17 cellular contexts compared by ENCODE assay signal in genomic region chr6:3287308-3287707, GRCh38. TPM values are rescaled to one million over a fixed set of nuclear protein-coding genes. Genes with fewer than 3 reads are reported as not detected.
DNase-seq lines count a peak whose midpoint lies in the region; ATAC-seq, FAIRE-seq and TF ChIP-seq lines count a peak whose summit lies in the region.
"Had no signal": no experiment of that assay in that cellular context is flagged by ENCODE, and none has a peak within 500 bp of the region (broad histone marks: within the 10 kb centered on the region; RNA-seq: fewer than 3 reads in every experiment).

No MANE protein-coding gene starts in this region.

- intact Hi-C loops in cardiac septum (cut with DNase I) (loop anchor here (10.0 kb wide), 1 partner anchor 597 kb away; no protein-coding TSS in a partner anchor), Right ventricle myocardium inferior (cut with DNase I) (no loop called here), HepG2 (cut with micrococcal nuclease; ENCODE audit: unreplicated experiment) (no loop called here)

- POLR2A ChIA-PET in HepG2 (lab: Yijun Ruan, JAX), result no interaction called here

- ATAC-seq in Right ventricle myocardium inferior, result no peak
- no peak for ATAC-seq in HepG2
- ATAC-seq in GM18517 (IDR thresholded peaks at IDR 0.05; ENCODE audit: unreplicated experiment), result no peak

- no peak overlapping the region for H3K9ac ChIP-seq in HepG2 (ENCODE audit: insufficient read depth, low read depth, low read length)
- H3K9ac ChIP-seq: GM23248 had no signal

- no peak overlapping the region for H3K27ac ChIP-seq in suprapubic skin
- H3K27ac ChIP-seq in HepG2 (ENCODE audit: extremely low read length, insufficient read depth, low read length), result no peak overlapping the region
- H3K27ac ChIP-seq: C4-2B, GM23248 had no signal

- no peak for TF ChIP-seq POLR2A in suprapubic skin (IDR thresholded peaks at IDR 0.05)
- TF ChIP-seq POLR2A in HepG2 (IDR thresholded peaks at IDR 0.05; ENCODE audit: insufficient read depth in 1 of 2, low read depth in 2 of 2, low read length in 2 of 2), result no peak

- H3K79me2 ChIP-seq in HepG2 (ENCODE audit: insufficient read depth, low read length), result no peaks in the 10 kb centered on the region

- FAIRE-seq in HepG2 (lab: Jason Lieb, UNC), result no peak
- FAIRE-seq: G401.6 had no signal

- 48% methylated on average over 9 of the region's 9 CpGs for WGBS in suprapubic skin
- WGBS in HepG2 (ENCODE audit: low lambda C conversion rate), result 84% methylated on average over 9 of the region's 9 CpGs

- no peak for TF ChIP-seq EP300 in suprapubic skin (IDR thresholded peaks at IDR 0.05)
- no peak for TF ChIP-seq EP300 in HepG2 (IDR thresholded peaks at IDR 0.05; ENCODE audit: low read depth in 2 of 2, low read length in 2 of 2)
- TF ChIP-seq EP300 in HepG2 (CRISPR knock-in tag; IDR thresholded peaks at IDR 0.05; ENCODE audit: borderline replicate concordance), result no peak

- H3K36me3 Mint-ChIP-seq in brain, result peaks cover 58% of the 10 kb centered on the region

- CTCF ChIA-PET in HepG2 (lab: Yijun Ruan, JAX; ENCODE audit: low intra/inter-chr PET ratio, low total read pairs), result no interaction called here

- H3K27me3 ChIP-seq in suprapubic skin (no peaks in the 10 kb centered on the region), HepG2 (ENCODE audit: control insufficient read depth in 1 of 2, insufficient read depth in 2 of 2, low read length in 2 of 2) (no peaks in the 10 kb centered on the region)

- H3K27ac Mint-ChIP-seq in brain, result peak overlapping the region in 4 of 5 experiments; percentile 23 to 93 (median 67)

- no peaks in the 10 kb centered on the region for H3K9me3 Mint-ChIP-seq in brain

- peak; percentile 10 for DNase-seq in cardiac septum (ENCODE audit: low spot score)
- no peak for DNase-seq in Right ventricle myocardium inferior (ENCODE audit: missing footprints)
- DNase-seq in mesenteric fat pad (ENCODE audit: low spot score), result peak; percentile 45
- DNase-seq in suprapubic skin (ENCODE audit: low spot score in 2 of 2), result peak; percentile 17 to 49
- DNase-seq in HepG2 (ENCODE audit: low spot score), result no peak
- DNase-seq in NCI-H748 treated with DMSO at 0.1 percent for 48 hours (lab: John Stamatoyannopoulos, UW), result no peak
- DNase-seq: DND-41, GM23248, HCEC 1CT, NCI-H1417 treated with DMSO at 0.1 percent for 48 hours, NCI-H1930, NCI-H2171 treated with DMSO at 0.1 percent for 48 hours, NCI-H446 treated with DMSO at 0.1 percent for 48 hours had no signal

- H3K4me3 Mint-ChIP-seq in brain, result no peak overlapping the region

- H3K27me3 Mint-ChIP-seq in brain, result no peaks in the 10 kb centered on the region

- H3K36me3 ChIP-seq in suprapubic skin (peaks cover 35% of the 10 kb centered on the region), HepG2 (replicated peaks in 1 of 2; ENCODE audit: control insufficient read depth in 1 of 2, insufficient read depth in 2 of 2, low read length in 2 of 2) (peaks cover 48 to 69% of the 10 kb centered on the region in 2 experiments)

- no peak overlapping the region for H3K4me3 ChIP-seq in suprapubic skin
- H3K4me3 ChIP-seq in HepG2 (replicated peaks in 1 of 3; ENCODE audit: insufficient read depth in 1 of 3, low read depth in 2 of 3, low read length in 3 of 3), result no peak overlapping the region
- H3K4me3 ChIP-seq: GM23248 had no signal

- no peaks in the 10 kb centered on the region for H4K20me1 ChIP-seq in HepG2 (ENCODE audit: insufficient read depth, low read length)

- H3K4me1 ChIP-seq in suprapubic skin (peaks cover 4% of the 10 kb centered on the region), HepG2 (ENCODE audit: insufficient read depth, low read length) (no peaks in the 10 kb centered on the region)

- BruUV-seq in HepG2 (replicated peaks; lab: Mats Ljungman, UMichigan), result no TSS peak

- no peak for TF ChIP-seq RAD21 in HepG2 (CRISPR knock-in tag; IDR thresholded peaks at IDR 0.05)

- TF ChIP-seq CTCF in brain (conservative IDR thresholded peaks at IDR 0.05) (no peak), suprapubic skin (IDR thresholded peaks at IDR 0.05) (no peak), HepG2 (CRISPR knock-in tag; IDR thresholded peaks at IDR 0.05) (no peak)

- H3K9me3 ChIP-seq in suprapubic skin (no peaks in the 10 kb centered on the region), HepG2 (ENCODE audit: low read length) (no peaks in the 10 kb centered on the region)

- peaks cover 53% of the 10 kb centered on the region for H3K4me1 Mint-ChIP-seq in brain

- H3K4me2 ChIP-seq in HepG2 (ENCODE audit: low read depth, low read length), result no peak overlapping the region

- in situ Hi-C loops in HepG2 (cut with HindIII; ENCODE audit: extremely low pct_ligation_motif_present, low pct_unique_long_range_greater_than_20kb), result loop anchor here (25.0 kb wide), 1 partner anchor 700 kb away; no protein-coding TSS in a partner anchor

- no peak overlapping the region for H2AFZ ChIP-seq in HepG2 (ENCODE audit: low read length)
- H2AFZ ChIP-seq: GM23248 had no signal

TF ChIP-seq in HepG2, 621 proteins besides CTCF, POLR2A, EP300 and RAD21 (continues in another document):
- TF ChIP-seq ZNF83 (CRISPR knock-in tag; IDR thresholded peaks at IDR 0.05; ENCODE audit: borderline replicate concordance), result no peak
- TF ChIP-seq, protein P1, sequence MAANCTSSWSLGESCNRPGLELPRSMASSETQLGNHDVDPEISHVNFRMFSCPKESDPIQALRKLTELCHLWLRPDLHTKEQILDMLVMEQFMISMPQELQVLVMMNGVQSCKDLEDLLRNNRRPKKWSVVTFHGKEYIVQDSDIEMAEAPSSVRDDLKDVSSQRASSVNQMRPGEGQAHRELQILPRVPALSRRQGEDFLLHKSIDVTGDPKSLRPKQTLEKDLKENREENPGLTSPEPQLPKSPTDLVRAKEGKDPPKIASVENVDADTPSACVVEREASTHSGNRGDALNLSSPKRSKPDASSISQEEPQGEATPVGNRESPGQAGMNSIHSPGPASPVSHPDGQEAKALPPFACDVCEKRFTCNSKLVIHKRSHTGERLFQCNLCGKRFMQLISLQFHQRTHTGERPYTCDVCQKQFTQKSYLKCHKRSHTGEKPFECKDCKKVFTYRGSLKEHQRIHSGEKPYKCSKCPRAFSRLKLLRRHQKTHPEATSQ (CRISPR knock-in tag; IDR thresholded peaks at IDR 0.05; ENCODE audit: borderline replicate concordance), result no peak
- no peak for TF ChIP-seq NKX3-1 (CRISPR knock-in tag; IDR thresholded peaks at IDR 0.05)

RNA-seq across cellular contexts. Expression of gene PSMG4, which starts 28.6 kb away (rescaled TPM):
- total RNA-seq in cardiac septum (8.8 TPM), Right ventricle myocardium inferior (9.1 TPM), mesenteric fat pad (18.7 TPM), suprapubic skin (10 to 100 TPM; 11.4 to 32.6 (median 21.1) TPM), HepG2 (2016; rRNA removed; fragmentation: Illumina TruSeq; extraction: Trizol) (24.5 and 32.8 TPM in 2 replicates)
- polyA plus RNA-seq in brain (ENCODE audit: insufficient read depth, low read depth, low replicate concordance) (20.5 TPM), HepG2 (2011; rRNA removed) (28.5 and 32.8 TPM in 2 replicates)
- 43.3 and 56.1 TPM in 2 replicates for total RNA-seq in HepG2 (2016; cell fraction: cytosol; rRNA removed; fragmentation: Illumina TruSeq; extraction: Trizol; ENCODE audit: low read depth)
- total RNA-seq in HepG2 (2016; cell fraction: insoluble cytoplasmic fraction; rRNA removed; fragmentation: Illumina TruSeq; extraction: Trizol), result 26.0 and 30.5 TPM in 2 replicates
- total RNA-seq in HepG2 (2016; cell fraction: membrane; rRNA removed; fragmentation: Illumina TruSeq; extraction: Trizol), result 33.3 and 46.1 TPM in 2 replicates
- total RNA-seq in HepG2 (2016; cell fraction: nucleus; rRNA removed; fragmentation: Illumina TruSeq; extraction: Trizol), result 22.5 and 24.0 TPM in 2 replicates
- 24.5 and 48.7 TPM in 2 replicates for polyA plus RNA-seq in HepG2 (2011; cell fraction: cytosol; rRNA removed)
- polyA plus RNA-seq in HepG2 (2011; cell fraction: nucleus; rRNA removed), result 39.7 and 47.3 TPM in 2 replicates
- 24.7 TPM in 2 replicates for polyA plus RNA-seq in HepG2 (2012)
- 40.0 and 56.6 TPM in 2 replicates for polyA plus RNA-seq in HepG2 (2016; cell fraction: cytosol; fragmentation: Illumina TruSeq; extraction: Trizol; ENCODE audit: low read depth)
- polyA plus RNA-seq in HepG2 (2016; cell fraction: insoluble cytoplasmic fraction; fragmentation: Illumina TruSeq; extraction: Trizol; ENCODE audit: low read depth), result 25.9 and 30.2 TPM in 2 replicates
- 27.5 and 37.6 TPM in 2 replicates for polyA plus RNA-seq in HepG2 (2016; cell fraction: membrane; fragmentation: Illumina TruSeq; extraction: Trizol; ENCODE audit: low read depth)
- 36.5 and 39.2 TPM in 2 replicates for polyA plus RNA-seq in HepG2 (2016; cell fraction: nucleus; fragmentation: Illumina TruSeq; extraction: Trizol; ENCODE audit: insufficient read depth, low read depth)
- 28.6 and 43.2 TPM in 2 replicates for polyA minus RNA-seq in HepG2 (2011; rRNA and poly(A)+ RNA removed; ENCODE audit: low replicate concordance)
- 12.1 and 14.2 TPM in 2 replicates for polyA minus RNA-seq in HepG2 (2011; cell fraction: cytosol; rRNA and poly(A)+ RNA removed)
- polyA minus RNA-seq in HepG2 (2011; cell fraction: nucleus; rRNA and poly(A)+ RNA removed), result 23.0 and 28.2 TPM in 2 replicates

RNA-seq across cellular contexts. Expression of gene TUBB2B, which starts 59.9 kb away (rescaled TPM):
- total RNA-seq in cardiac septum (1.2 TPM), Right ventricle myocardium inferior (0.97 TPM), mesenteric fat pad (12.2 TPM), suprapubic skin (10 to 100 TPM in 3 of 4 donors, 1 to 10 TPM in 1; 9.2 to 19.3 (median 13.2) TPM), HepG2 (2016; rRNA removed; fragmentation: Illumina TruSeq; extraction: Trizol) (9.3 and 10.3 TPM in 2 replicates)
- polyA plus RNA-seq in brain (ENCODE audit: insufficient read depth, low read depth, low replicate concordance) (1,989 TPM), HepG2 (2011; rRNA removed) (23.6 and 39.5 TPM in 2 replicates)
- total RNA-seq in HepG2 (2016; cell fraction: cytosol; rRNA removed; fragmentation: Illumina TruSeq; extraction: Trizol; ENCODE audit: low read depth), result 4.4 and 4.7 TPM in 2 replicates
- 7.4 and 10.0 TPM in 2 replicates for total RNA-seq in HepG2 (2016; cell fraction: insoluble cytoplasmic fraction; rRNA removed; fragmentation: Illumina TruSeq; extraction: Trizol)
- total RNA-seq in HepG2 (2016; cell fraction: membrane; rRNA removed; fragmentation: Illumina TruSeq; extraction: Trizol), result 7.0 TPM in 2 replicates
- total RNA-seq in HepG2 (2016; cell fraction: nucleus; rRNA removed; fragmentation: Illumina TruSeq; extraction: Trizol), result 4.2 TPM in 2 replicates
- 33.6 and 35.1 TPM in 2 replicates for polyA plus RNA-seq in HepG2 (2011; cell fraction: cytosol; rRNA removed)
- 20.7 and 31.9 TPM in 2 replicates for polyA plus RNA-seq in HepG2 (2011; cell fraction: nucleus; rRNA removed)
- polyA plus RNA-seq in HepG2 (2012), result 18.7 and 50.4 TPM in 2 replicates
- polyA plus RNA-seq in HepG2 (2016; cell fraction: cytosol; fragmentation: Illumina TruSeq; extraction: Trizol; ENCODE audit: low read depth), result 3.0 and 3.6 TPM in 2 replicates
- polyA plus RNA-seq in HepG2 (2016; cell fraction: insoluble cytoplasmic fraction; fragmentation: Illumina TruSeq; extraction: Trizol; ENCODE audit: low read depth), result 8.6 and 11.7 TPM in 2 replicates
- 4.9 and 7.1 TPM in 2 replicates for polyA plus RNA-seq in HepG2 (2016; cell fraction: membrane; fragmentation: Illumina TruSeq; extraction: Trizol; ENCODE audit: low read depth)
- polyA plus RNA-seq in HepG2 (2016; cell fraction: nucleus; fragmentation: Illumina TruSeq; extraction: Trizol; ENCODE audit: insufficient read depth, low read depth), result 6.5 and 6.8 TPM in 2 replicates
- polyA minus RNA-seq in HepG2 (2011; rRNA and poly(A)+ RNA removed; ENCODE audit: low replicate concordance), result 39.5 TPM in 1 of 2 replicates, not detected in the other
- 20.2 and 27.6 TPM in 2 replicates for polyA minus RNA-seq in HepG2 (2011; cell fraction: cytosol; rRNA and poly(A)+ RNA removed)
- polyA minus RNA-seq in HepG2 (2011; cell fraction: nucleus; rRNA and poly(A)+ RNA removed), result 4.5 and 11.2 TPM in 2 replicates

Comparison
In these comparisons a context has a peak if more than half of its experiments do, and no peak if none do; other contexts are left out.
1. DNase-seq: peak in cardiac septum (single experiment), mesenteric fat pad (single experiment) and suprapubic skin (2 of 2); none in Right ventricle myocardium inferior (single experiment), HepG2 (single experiment) and NCI-H748 treated with DMSO at 0.1 percent for 48 hours (single experiment).